12 cellular contexts compared by ENCODE assay signal in genomic region chr14:26008290-26008689, GRCh38.
DNase-seq lines count a peak whose midpoint lies in the region; ATAC-seq and TF ChIP-seq lines count a peak whose summit lies in the region.
"Had no signal": no experiment of that assay in that cellular context is flagged by ENCODE, and none has a peak within 500 bp of the region (broad histone marks: within the 10 kb centered on the region; RNA-seq: fewer than 3 reads in every experiment).

No MANE protein-coding gene starts in this region.

- peak; percentile 36; the same call in 1 of the 2 replicates for TF ChIP-seq CTCF in PC-3 (conservative IDR thresholded peaks at IDR 0.05; ENCODE audit: low read depth, low read length)
- TF ChIP-seq CTCF in fibroblast of villous mesenchyme (IDR thresholded peaks at IDR 0.05; ENCODE audit: insufficient read depth, low read depth, low read length) = no peak
- TF ChIP-seq CTCF in testis (IDR thresholded peaks at IDR 0.05) = peak in 2 of 3 experiments; percentile 8 to 11

- ATAC-seq in PC-3 = no peak
- ATAC-seq in HG03196 (IDR thresholded peaks at IDR 0.05; ENCODE audit: unreplicated experiment) = no peak

- H4K20me1 ChIP-seq in PC-3 (ENCODE audit: low read length) = no peaks in the 10 kb centered on the region

- no peak for TF ChIP-seq POLR2A in testis (IDR thresholded peaks at IDR 0.05)

- H3K9me3 ChIP-seq in PC-3 (ENCODE audit: low read length) = 0 out of 2 replicates have a peak, but pooled peaks cover 19% of the 10 kb centered on the region
- H3K9me3 ChIP-seq in testis = no peaks in the 10 kb centered on the region
- H3K9me3 ChIP-seq: suprapubic skin had no signal

- H3K9me2 ChIP-seq in PC-3 (replicated peaks; ENCODE audit: low read length) = no peaks in the 10 kb centered on the region

- H3K27me3 ChIP-seq in PC-3 (ENCODE audit: low read length) (no peaks in the 10 kb centered on the region), testis (no peaks in the 10 kb centered on the region)
- H3K27me3 ChIP-seq: suprapubic skin had no signal

- POLR2A ChIA-PET in PC-3 (lab: Charles Lee; ENCODE audit: unreplicated experiment) = no interaction called here

- no peaks in the 10 kb centered on the region for H3F3A ChIP-seq in PC-3 (ENCODE audit: low read length, unreplicated experiment)

- H3K4me1 ChIP-seq in PC-3 (ENCODE audit: insufficient read depth, low read length) = no peaks in the 10 kb centered on the region
- H3K4me1 ChIP-seq in testis = no peaks in the 10 kb centered on the region
- H3K4me1 ChIP-seq: suprapubic skin had no signal

- 44 to 56% methylated on average over 2 of the region's 2 CpGs for WGBS in testis, 2 donors

- no peak overlapping the region for H3K9ac ChIP-seq in PC-3 (ENCODE audit: low read length)

- intact Hi-C loops in PC-3 (cut with micrococcal nuclease) = no loop called here
- intact Hi-C loops in testis (cut with DNase I; ENCODE audit: low total_unique reads) = no loop called here

- CTCF ChIA-PET in PC-3 (lab: Charles Lee) = no interaction called here

- H3K36me3 ChIP-seq in PC-3 (ENCODE audit: low read depth, low read length) (no peaks in the 10 kb centered on the region), testis (ENCODE audit: low read depth, missing control alignments) (no peaks in the 10 kb centered on the region)
- H3K36me3 ChIP-seq: suprapubic skin had no signal

- BruUV-seq in PC-3 (replicated peaks; lab: Mats Ljungman, UMichigan) = no TSS peak

- H3K27ac ChIP-seq in PC-3 (ENCODE audit: low read length) (no peak overlapping the region), testis (no peak overlapping the region)
- H3K27ac ChIP-seq: suprapubic skin had no signal

- H3K4me3 ChIP-seq in PC-3 (ENCODE audit: low read length) = no peak overlapping the region
- no peak overlapping the region for H3K4me3 ChIP-seq in fibroblast of villous mesenchyme (ENCODE audit: low read depth, low read length)
- H3K4me3 ChIP-seq in testis = no peak overlapping the region
- H3K4me3 ChIP-seq: suprapubic skin had no signal

- no peak overlapping the region for H3K4me2 ChIP-seq in PC-3 (ENCODE audit: low read length)

- no peak overlapping the region for H2AFZ ChIP-seq in PC-3 (ENCODE audit: low read length)

- peak; percentile 8 to 39 for DNase-seq in NCI-H526 (lab: John Stamatoyannopoulos, UW)
- DNase-seq in NCI-H526 treated with DMSO at 0.1 percent for 48 hours (lab: John Stamatoyannopoulos, UW) = no peak
- peak; percentile 4 for DNase-seq in PC-3
- peak; percentile 1 for DNase-seq in fibroblast of villous mesenchyme (ENCODE audit: low read depth)
- peak; percentile 25 for DNase-seq in testis
- no peak for DNase-seq in middle frontal gyrus (ENCODE audit: extremely low spot score, low spot score)
- no peak for DNase-seq in NCI-H1930 (lab: John Stamatoyannopoulos, UW)
- DNase-seq: MM.1S, retina, T-helper 2 cell had no signal

- H3K79me2 ChIP-seq in PC-3 (ENCODE audit: low read length) = no peaks in the 10 kb centered on the region

Comparison
In these comparisons a context has a peak if more than half of its experiments do, and no peak if none do; other contexts are left out.
1. DNase-seq: peak in NCI-H526 (2 of 2), PC-3 (single experiment), fibroblast of villous mesenchyme (single experiment) and testis (single experiment); none in NCI-H526 treated with DMSO at 0.1 percent for 48 hours (single experiment), middle frontal gyrus (single experiment) and NCI-H1930 (0 of 2).